Comparison of ENCODE assay signal across 16 cellular contexts in genomic region chr1:22557341-22557950, GRCh38. TPM values are rescaled to one million over a fixed set of nuclear protein-coding genes. Genes with fewer than 3 reads are reported as not detected.
A peak's percentile ranks its signal among the peaks of the same experiment; 100 is the strongest.
DNase-seq lines count a peak whose midpoint lies in the region; ATAC-seq and TF ChIP-seq lines count a peak whose summit lies in the region.
"Had no signal": no experiment of that assay in that cellular context is flagged by ENCODE, and none has a peak within 500 bp of the region (broad histone marks: within the 10 kb centered on the region; RNA-seq: fewer than 3 reads in every experiment).

No MANE protein-coding gene starts in this region.

- H3K4me1 ChIP-seq in foreskin keratinocyte: no peaks in the 10 kb centered on the region
- H3K4me1 ChIP-seq: tibial artery had no signal

- H3K27ac ChIP-seq in foreskin keratinocyte: no peak overlapping the region
- H3K27ac ChIP-seq: tibial artery had no signal

- ATAC-seq in foreskin keratinocyte: no peak
- ATAC-seq in GM21825 (IDR thresholded peaks at IDR 0.05; ENCODE audit: unreplicated experiment): no peak
- ATAC-seq in GM21360 (IDR thresholded peaks at IDR 0.05; ENCODE audit: unreplicated experiment): no peak
- ATAC-seq: stimulated activated effector memory CD8-positive, alpha-beta T cell treated with anti-CD3 and anti-CD28 coated beads, Interleukin-12 subunit alpha, Interleukin-12 subunit beta, amount 100 ng/mL, for 72 hours had no signal

- POLR2A ChIA-PET in GM10248 (lab: Yijun Ruan, JAX): no interaction called here

- DNase-seq in COLO668 (lab: John Stamatoyannopoulos, UW; ENCODE audit: unreplicated experiment) (peak; percentile 34), NCI-H1417 treated with DMSO at 0.1 percent for 48 hours (lab: John Stamatoyannopoulos, UW) (peak; percentile 93), RPMI7951 (ENCODE audit: low read depth) (peak; percentile 30), foreskin keratinocyte (peak; percentile 42 to 61), AML-193 (lab: John Stamatoyannopoulos, UW) (no peak), GM10248 (ENCODE audit: extremely low spot score) (no peak)
- DNase-seq: activated CD4-positive, alpha-beta T cell treated with anti-CD3 and anti-CD28 coated beads for 4 hours; activated naive CD4-positive, alpha-beta T cell treated with anti-CD3 and anti-CD28 coated beads, Interleukin-2, amount 50 U/mL, for 16 hours; effector memory CD4-positive, alpha-beta T cell; mesendoderm; NK-92 treated with Interleukin-12 subunit alpha and Interleukin-12 subunit beta, amount 100 ng/mL, for 24 hours; T-helper 9 cell; tibial artery had no signal

- TF ChIP-seq CTCF in foreskin keratinocyte (conservative IDR thresholded peaks at IDR 0.05) (no peak), GM10248 (IDR thresholded peaks at IDR 0.05; ENCODE audit: control extremely low read depth, extremely low read depth, low read depth, missing control alignments) (no peak)

- H3K27me3 ChIP-seq in foreskin keratinocyte: peaks cover 89% of the 10 kb centered on the region

- CTCF ChIA-PET in GM10248 (lab: Yijun Ruan, JAX): no interaction called here

RNA-seq across cellular contexts. Expression of gene EPHA8, which starts 5.8 kb away (rescaled TPM):
- not detected in 2 replicates for total RNA-seq in RPMI7951 (2014; rRNA removed; shearing (Covaris generic))
- total RNA-seq in foreskin keratinocyte: not detected in 2 replicates
- polyA plus RNA-seq in foreskin keratinocyte: not detected in 2 replicates

Comparison
In these comparisons a context has a peak if more than half of its experiments do, and no peak if none do; other contexts are left out.
1. DNase-seq: peak in COLO668 (single experiment), NCI-H1417 treated with DMSO at 0.1 percent for 48 hours (single experiment), RPMI7951 (single experiment) and foreskin keratinocyte (2 of 2); none in AML-193 (0 of 2) and GM10248 (single experiment).